Comparison of ENCODE assay signal across 8 cellular contexts in genomic region chr15:62649793-62650420, GRCh38.
DNase-seq lines count a peak whose midpoint lies in the region; ATAC-seq and TF ChIP-seq lines count a peak whose summit lies in the region.

No MANE protein-coding gene starts in this region.

- peak; percentile 86 for ATAC-seq in GM18511 (IDR thresholded peaks at IDR 0.05; ENCODE audit: unreplicated experiment)
- peak; percentile 66 for ATAC-seq in HG02623 (IDR thresholded peaks at IDR 0.05; ENCODE audit: unreplicated experiment)

- intact Hi-C loops in adrenal gland (cut with DNase I), result no loop called here

- DNase-seq in adrenal gland (peak in 6 of 7 donors; percentile 29 to 67 (median 47)), putamen (ENCODE audit: low spot score) (peak; percentile 47), MG63 (no peak), NCI-H187 (lab: John Stamatoyannopoulos, UW) (no peak), BE2C (no peak), germinal center (ENCODE audit: low spot score) (no peak)

- H3K4me1 ChIP-seq in adrenal gland (replicated peaks in 1 of 2), result peaks cover 0 to 6% of the 10 kb centered on the region in 2 donors
- H3K4me1 ChIP-seq in BE2C, result peaks cover 9% of the 10 kb centered on the region; the same call in 1 of the 2 replicates

- no peaks in the 10 kb centered on the region for H3K36me3 ChIP-seq in adrenal gland (replicated peaks in 1 of 2)
- peaks cover 28% of the 10 kb centered on the region for H3K36me3 ChIP-seq in MG63
- H3K36me3 ChIP-seq in BE2C, result no peaks in the 10 kb centered on the region; the same call in 1 of the 2 replicates

- no peak for TF ChIP-seq POLR2A in adrenal gland (IDR thresholded peaks at IDR 0.05)

- H3K27me3 ChIP-seq in adrenal gland, result no peaks in the 10 kb centered on the region
- no peaks in the 10 kb centered on the region for H3K27me3 ChIP-seq in MG63
- no peaks in the 10 kb centered on the region for H3K27me3 ChIP-seq in BE2C

- peak overlapping the region in 1 of 5 donors; percentile 5 for H3K27ac ChIP-seq in adrenal gland

- TF ChIP-seq CTCF in adrenal gland (IDR thresholded peaks at IDR 0.05), result no peak
- TF ChIP-seq CTCF in BE2C (IDR thresholded peaks at IDR 0.05; ENCODE audit: low read depth, low read length), result no peak

- H3K4me3 ChIP-seq in adrenal gland, result no peak overlapping the region
- no peak overlapping the region for H3K4me3 ChIP-seq in MG63
- H3K4me3 ChIP-seq in BE2C (ENCODE audit: low read depth, low read length), result no peak overlapping the region

- no peaks in the 10 kb centered on the region for H3K9me3 ChIP-seq in adrenal gland (replicated peaks in 1 of 3)
- H3K9me3 ChIP-seq in MG63, result peaks cover 5% of the 10 kb centered on the region; the same call in 1 of the 2 replicates
- no peaks in the 10 kb centered on the region for H3K9me3 ChIP-seq in BE2C

- WGBS in adrenal gland, 4 donors, result 79 to 86% (median 84%) methylated on average over 12 of the region's 12 CpGs

Comparison
In these comparisons a context has a peak if more than half of its experiments do, and no peak if none do; other contexts are left out.
1. DNase-seq: peak in adrenal gland (6 of 7) and putamen (single experiment); none in MG63 (single experiment), NCI-H187 (0 of 2), BE2C (single experiment) and germinal center (single experiment).